Comparison of ENCODE assay signal across 1 cellular context in the genomic region with DNA sequence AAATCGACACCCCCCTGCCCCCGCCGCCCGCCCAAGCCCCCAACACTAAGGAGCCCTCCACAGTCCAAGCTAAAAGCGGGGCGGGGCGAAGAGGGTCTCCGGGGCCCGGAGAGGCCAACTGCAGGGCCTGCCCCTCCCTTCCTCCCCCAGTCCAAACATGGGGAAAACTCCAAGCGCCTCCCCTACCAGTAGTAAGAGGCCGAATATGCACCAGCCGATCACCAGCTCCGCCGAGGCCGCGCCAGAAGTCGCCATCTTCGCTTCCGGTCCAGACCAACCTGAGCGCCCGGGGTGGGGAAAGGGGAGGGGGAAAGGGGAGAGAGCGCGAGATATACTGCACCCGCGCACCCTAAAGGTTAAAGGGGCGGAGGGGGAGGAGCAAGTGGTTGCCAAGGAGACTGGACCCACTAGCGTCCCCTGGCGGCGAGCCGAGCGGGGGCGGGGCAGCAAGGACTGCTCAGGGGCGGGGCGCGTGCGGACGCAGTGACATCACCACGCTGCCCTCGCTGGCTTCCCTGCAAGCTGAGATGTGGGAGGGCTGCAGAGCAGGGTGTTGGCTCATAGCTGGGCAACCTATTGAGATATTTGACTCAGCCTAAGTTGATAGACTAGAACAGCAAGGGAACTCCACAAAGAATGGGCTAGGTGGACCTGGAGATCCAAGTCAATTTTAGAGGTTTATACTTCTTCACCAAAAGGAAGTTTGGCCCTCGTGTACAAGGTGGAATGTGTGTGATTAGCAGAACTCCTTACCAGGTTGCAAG.
TF ChIP-seq lines count a peak whose summit lies in the region.

A gene (minus strand): TSS at position 384 of the 764 bp plus-strand sequence. CDS start 129 bp downstream, at position 255.

TF ChIP-seq in HepG2, 621 proteins besides CTCF, POLR2A, EP300 and RAD21 (continued from another document and continues in another):
- TF ChIP-seq, protein P1, sequence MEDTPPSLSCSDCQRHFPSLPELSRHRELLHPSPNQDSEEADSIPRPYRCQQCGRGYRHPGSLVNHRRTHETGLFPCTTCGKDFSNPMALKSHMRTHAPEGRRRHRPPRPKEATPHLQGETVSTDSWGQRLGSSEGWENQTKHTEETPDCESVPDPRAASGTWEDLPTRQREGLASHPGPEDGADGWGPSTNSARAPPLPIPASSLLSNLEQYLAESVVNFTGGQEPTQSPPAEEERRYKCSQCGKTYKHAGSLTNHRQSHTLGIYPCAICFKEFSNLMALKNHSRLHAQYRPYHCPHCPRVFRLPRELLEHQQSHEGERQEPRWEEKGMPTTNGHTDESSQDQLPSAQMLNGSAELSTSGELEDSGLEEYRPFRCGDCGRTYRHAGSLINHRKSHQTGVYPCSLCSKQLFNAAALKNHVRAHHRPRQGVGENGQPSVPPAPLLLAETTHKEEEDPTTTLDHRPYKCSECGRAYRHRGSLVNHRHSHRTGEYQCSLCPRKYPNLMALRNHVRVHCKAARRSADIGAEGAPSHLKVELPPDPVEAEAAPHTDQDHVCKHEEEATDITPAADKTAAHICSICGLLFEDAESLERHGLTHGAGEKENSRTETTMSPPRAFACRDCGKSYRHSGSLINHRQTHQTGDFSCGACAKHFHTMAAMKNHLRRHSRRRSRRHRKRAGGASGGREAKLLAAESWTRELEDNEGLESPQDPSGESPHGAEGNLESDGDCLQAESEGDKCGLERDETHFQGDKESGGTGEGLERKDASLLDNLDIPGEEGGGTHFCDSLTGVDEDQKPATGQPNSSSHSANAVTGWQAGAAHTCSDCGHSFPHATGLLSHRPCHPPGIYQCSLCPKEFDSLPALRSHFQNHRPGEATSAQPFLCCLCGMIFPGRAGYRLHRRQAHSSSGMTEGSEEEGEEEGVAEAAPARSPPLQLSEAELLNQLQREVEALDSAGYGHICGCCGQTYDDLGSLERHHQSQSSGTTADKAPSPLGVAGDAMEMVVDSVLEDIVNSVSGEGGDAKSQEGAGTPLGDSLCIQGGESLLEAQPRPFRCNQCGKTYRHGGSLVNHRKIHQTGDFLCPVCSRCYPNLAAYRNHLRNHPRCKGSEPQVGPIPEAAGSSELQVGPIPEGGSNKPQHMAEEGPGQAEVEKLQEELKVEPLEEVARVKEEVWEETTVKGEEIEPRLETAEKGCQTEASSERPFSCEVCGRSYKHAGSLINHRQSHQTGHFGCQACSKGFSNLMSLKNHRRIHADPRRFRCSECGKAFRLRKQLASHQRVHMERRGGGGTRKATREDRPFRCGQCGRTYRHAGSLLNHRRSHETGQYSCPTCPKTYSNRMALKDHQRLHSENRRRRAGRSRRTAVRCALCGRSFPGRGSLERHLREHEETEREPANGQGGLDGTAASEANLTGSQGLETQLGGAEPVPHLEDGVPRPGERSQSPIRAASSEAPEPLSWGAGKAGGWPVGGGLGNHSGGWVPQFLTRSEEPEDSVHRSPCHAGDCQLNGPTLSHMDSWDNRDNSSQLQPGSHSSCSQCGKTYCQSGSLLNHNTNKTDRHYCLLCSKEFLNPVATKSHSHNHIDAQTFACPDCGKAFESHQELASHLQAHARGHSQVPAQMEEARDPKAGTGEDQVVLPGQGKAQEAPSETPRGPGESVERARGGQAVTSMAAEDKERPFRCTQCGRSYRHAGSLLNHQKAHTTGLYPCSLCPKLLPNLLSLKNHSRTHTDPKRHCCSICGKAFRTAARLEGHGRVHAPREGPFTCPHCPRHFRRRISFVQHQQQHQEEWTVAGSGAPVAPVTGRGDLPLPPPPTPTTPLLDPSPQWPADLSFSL (CRISPR knock-in tag; IDR thresholded peaks at IDR 0.05), result no peak
- TF ChIP-seq, protein P2, sequence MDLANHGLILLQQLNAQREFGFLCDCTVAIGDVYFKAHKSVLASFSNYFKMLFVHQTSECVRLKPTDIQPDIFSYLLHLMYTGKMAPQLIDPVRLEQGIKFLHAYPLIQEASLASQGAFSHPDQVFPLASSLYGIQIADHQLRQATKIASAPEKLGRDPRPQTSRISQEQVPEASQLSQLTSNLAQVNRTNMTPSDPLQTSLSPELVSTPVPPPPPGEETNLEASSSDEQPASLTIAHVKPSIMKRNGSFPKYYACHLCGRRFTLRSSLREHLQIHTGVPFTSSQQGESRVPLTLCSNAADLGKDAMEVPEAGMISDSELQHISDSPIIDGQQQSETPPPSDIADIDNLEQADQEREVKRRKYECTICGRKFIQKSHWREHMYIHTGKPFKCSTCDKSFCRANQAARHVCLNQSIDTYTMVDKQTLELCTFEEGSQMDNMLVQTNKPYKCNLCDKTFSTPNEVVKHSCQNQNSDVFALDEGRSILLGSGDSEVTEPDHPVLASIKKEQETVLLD (CRISPR knock-in tag; IDR thresholded peaks at IDR 0.05; ENCODE audit: low read depth), result no peak
- 0 out of 2 replicates have a peak, but pooled peaks have one; percentile 53 for TF ChIP-seq KLF12 (CRISPR knock-in tag; IDR thresholded peaks at IDR 0.05; ENCODE audit: borderline replicate concordance)
- peak; percentile 56 for TF ChIP-seq ZMAT3 (CRISPR knock-in tag; conservative IDR thresholded peaks at IDR 0.05)
- no peak for TF ChIP-seq TOPORS (CRISPR knock-in tag; IDR thresholded peaks at IDR 0.05)
- no peak for TF ChIP-seq ZNF260 (CRISPR knock-in tag; IDR thresholded peaks at IDR 0.05; ENCODE audit: borderline replicate concordance, low read depth)
- TF ChIP-seq, protein P3, sequence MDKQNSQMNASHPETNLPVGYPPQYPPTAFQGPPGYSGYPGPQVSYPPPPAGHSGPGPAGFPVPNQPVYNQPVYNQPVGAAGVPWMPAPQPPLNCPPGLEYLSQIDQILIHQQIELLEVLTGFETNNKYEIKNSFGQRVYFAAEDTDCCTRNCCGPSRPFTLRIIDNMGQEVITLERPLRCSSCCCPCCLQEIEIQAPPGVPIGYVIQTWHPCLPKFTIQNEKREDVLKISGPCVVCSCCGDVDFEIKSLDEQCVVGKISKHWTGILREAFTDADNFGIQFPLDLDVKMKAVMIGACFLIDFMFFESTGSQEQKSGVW (CRISPR knock-in tag; IDR thresholded peaks at IDR 0.05; ENCODE audit: borderline replicate concordance), result no peak
- no peak for TF ChIP-seq ZNF589 (CRISPR knock-in tag; conservative IDR thresholded peaks at IDR 0.05)
- TF ChIP-seq ZNF878 (CRISPR knock-in tag; IDR thresholded peaks at IDR 0.05), result no peak
- 0 out of 2 replicates have a peak, but pooled peaks have one; percentile 39 for TF ChIP-seq PHF21A (CRISPR knock-in tag; IDR thresholded peaks at IDR 0.05)
- 0 out of 2 replicates have a peak, but pooled peaks have one; percentile 30 for TF ChIP-seq ZNF501 (CRISPR knock-in tag; IDR thresholded peaks at IDR 0.05)
- TF ChIP-seq MEIS2 (CRISPR knock-in tag; IDR thresholded peaks at IDR 0.05), result peak; percentile 42; the same call in 1 of the 2 replicates
- no peak for TF ChIP-seq MAFK (conservative IDR thresholded peaks at IDR 0.05 in 1 of 2, IDR thresholded peaks at IDR 0.05 in 1 of 2; ENCODE audit: low read length in 2 of 2)
- TF ChIP-seq SUZ12 (IDR thresholded peaks at IDR 0.05; ENCODE audit: low read depth, low read length), result no peak
- peak; percentile 55 for TF ChIP-seq PHF5A (CRISPR knock-in tag; IDR thresholded peaks at IDR 0.05; ENCODE audit: low read depth, unreplicated experiment)
- peak; percentile 82; the same call in 1 of the 2 replicates for TF ChIP-seq ZSCAN9 (CRISPR knock-in tag; IDR thresholded peaks at IDR 0.05; ENCODE audit: borderline replicate concordance)
- TF ChIP-seq, protein P4, sequence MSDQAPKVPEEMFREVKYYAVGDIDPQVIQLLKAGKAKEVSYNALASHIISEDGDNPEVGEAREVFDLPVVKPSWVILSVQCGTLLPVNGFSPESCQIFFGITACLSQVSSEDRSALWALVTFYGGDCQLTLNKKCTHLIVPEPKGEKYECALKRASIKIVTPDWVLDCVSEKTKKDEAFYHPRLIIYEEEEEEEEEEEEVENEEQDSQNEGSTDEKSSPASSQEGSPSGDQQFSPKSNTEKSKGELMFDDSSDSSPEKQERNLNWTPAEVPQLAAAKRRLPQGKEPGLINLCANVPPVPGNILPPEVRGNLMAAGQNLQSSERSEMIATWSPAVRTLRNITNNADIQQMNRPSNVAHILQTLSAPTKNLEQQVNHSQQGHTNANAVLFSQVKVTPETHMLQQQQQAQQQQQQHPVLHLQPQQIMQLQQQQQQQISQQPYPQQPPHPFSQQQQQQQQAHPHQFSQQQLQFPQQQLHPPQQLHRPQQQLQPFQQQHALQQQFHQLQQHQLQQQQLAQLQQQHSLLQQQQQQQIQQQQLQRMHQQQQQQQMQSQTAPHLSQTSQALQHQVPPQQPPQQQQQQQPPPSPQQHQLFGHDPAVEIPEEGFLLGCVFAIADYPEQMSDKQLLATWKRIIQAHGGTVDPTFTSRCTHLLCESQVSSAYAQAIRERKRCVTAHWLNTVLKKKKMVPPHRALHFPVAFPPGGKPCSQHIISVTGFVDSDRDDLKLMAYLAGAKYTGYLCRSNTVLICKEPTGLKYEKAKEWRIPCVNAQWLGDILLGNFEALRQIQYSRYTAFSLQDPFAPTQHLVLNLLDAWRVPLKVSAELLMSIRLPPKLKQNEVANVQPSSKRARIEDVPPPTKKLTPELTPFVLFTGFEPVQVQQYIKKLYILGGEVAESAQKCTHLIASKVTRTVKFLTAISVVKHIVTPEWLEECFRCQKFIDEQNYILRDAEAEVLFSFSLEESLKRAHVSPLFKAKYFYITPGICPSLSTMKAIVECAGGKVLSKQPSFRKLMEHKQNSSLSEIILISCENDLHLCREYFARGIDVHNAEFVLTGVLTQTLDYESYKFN (CRISPR knock-in tag; conservative IDR thresholded peaks at IDR 0.05), result peak; percentile 62
- TF ChIP-seq ATF7-NPFF (CRISPR knock-in tag; IDR thresholded peaks at IDR 0.05; ENCODE audit: low read depth), result 0 out of 2 replicates have a peak, but pooled peaks have one; percentile 13
- TF ChIP-seq, protein P5, sequence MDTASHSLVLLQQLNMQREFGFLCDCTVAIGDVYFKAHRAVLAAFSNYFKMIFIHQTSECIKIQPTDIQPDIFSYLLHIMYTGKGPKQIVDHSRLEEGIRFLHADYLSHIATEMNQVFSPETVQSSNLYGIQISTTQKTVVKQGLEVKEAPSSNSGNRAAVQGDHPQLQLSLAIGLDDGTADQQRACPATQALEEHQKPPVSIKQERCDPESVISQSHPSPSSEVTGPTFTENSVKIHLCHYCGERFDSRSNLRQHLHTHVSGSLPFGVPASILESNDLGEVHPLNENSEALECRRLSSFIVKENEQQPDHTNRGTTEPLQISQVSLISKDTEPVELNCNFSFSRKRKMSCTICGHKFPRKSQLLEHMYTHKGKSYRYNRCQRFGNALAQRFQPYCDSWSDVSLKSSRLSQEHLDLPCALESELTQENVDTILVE (CRISPR knock-in tag; IDR thresholded peaks at IDR 0.05), result 0 out of 2 replicates have a peak, but pooled peaks have one; percentile 29
- TF ChIP-seq, protein P6, sequence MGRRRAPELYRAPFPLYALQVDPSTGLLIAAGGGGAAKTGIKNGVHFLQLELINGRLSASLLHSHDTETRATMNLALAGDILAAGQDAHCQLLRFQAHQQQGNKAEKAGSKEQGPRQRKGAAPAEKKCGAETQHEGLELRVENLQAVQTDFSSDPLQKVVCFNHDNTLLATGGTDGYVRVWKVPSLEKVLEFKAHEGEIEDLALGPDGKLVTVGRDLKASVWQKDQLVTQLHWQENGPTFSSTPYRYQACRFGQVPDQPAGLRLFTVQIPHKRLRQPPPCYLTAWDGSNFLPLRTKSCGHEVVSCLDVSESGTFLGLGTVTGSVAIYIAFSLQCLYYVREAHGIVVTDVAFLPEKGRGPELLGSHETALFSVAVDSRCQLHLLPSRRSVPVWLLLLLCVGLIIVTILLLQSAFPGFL (CRISPR knock-in tag; IDR thresholded peaks at IDR 0.05), result no peak
- TF ChIP-seq NONO (IDR thresholded peaks at IDR 0.05), result no peak
- peak; percentile 61; the same call in 1 of the 2 replicates for TF ChIP-seq NONO (CRISPR knock-in tag; conservative IDR thresholded peaks at IDR 0.05)
- TF ChIP-seq MAZ (IDR thresholded peaks at IDR 0.05; ENCODE audit: borderline replicate concordance, low read depth, low read length), result peak; percentile 98
- peak; percentile 78 for TF ChIP-seq MAZ (CRISPR knock-in tag; IDR thresholded peaks at IDR 0.05; ENCODE audit: low read depth)
- TF ChIP-seq HCFC1 (IDR thresholded peaks at IDR 0.05; ENCODE audit: low read depth, low read length), result peak; percentile 40
- peak; percentile 45; the same call in 1 of the 2 replicates for TF ChIP-seq ZNF556 (CRISPR knock-in tag; IDR thresholded peaks at IDR 0.05; ENCODE audit: borderline replicate concordance)
- TF ChIP-seq, protein P7, sequence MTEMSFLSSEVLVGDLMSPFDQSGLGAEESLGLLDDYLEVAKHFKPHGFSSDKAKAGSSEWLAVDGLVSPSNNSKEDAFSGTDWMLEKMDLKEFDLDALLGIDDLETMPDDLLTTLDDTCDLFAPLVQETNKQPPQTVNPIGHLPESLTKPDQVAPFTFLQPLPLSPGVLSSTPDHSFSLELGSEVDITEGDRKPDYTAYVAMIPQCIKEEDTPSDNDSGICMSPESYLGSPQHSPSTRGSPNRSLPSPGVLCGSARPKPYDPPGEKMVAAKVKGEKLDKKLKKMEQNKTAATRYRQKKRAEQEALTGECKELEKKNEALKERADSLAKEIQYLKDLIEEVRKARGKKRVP (CRISPR knock-in tag; IDR thresholded peaks at IDR 0.05), result 0 out of 4 replicates have a peak, but pooled peaks of 1 of the 2 experiments have one; percentile 29
- 0 out of 2 replicates have a peak, but pooled peaks have one; percentile 42 for TF ChIP-seq ZNF605 (CRISPR knock-in tag; IDR thresholded peaks at IDR 0.05)
- TF ChIP-seq ZFY (CRISPR knock-in tag; IDR thresholded peaks at IDR 0.05), result peak; percentile 68
- TF ChIP-seq, protein P8, sequence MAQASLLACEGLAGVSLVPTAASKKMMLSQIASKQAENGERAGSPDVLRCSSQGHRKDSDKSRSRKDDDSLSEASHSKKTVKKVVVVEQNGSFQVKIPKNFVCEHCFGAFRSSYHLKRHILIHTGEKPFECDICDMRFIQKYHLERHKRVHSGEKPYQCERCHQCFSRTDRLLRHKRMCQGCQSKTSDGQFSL (CRISPR knock-in tag; IDR thresholded peaks at IDR 0.05), result peak; percentile 53; the same call in 1 of the 2 replicates
- TF ChIP-seq, protein P9, sequence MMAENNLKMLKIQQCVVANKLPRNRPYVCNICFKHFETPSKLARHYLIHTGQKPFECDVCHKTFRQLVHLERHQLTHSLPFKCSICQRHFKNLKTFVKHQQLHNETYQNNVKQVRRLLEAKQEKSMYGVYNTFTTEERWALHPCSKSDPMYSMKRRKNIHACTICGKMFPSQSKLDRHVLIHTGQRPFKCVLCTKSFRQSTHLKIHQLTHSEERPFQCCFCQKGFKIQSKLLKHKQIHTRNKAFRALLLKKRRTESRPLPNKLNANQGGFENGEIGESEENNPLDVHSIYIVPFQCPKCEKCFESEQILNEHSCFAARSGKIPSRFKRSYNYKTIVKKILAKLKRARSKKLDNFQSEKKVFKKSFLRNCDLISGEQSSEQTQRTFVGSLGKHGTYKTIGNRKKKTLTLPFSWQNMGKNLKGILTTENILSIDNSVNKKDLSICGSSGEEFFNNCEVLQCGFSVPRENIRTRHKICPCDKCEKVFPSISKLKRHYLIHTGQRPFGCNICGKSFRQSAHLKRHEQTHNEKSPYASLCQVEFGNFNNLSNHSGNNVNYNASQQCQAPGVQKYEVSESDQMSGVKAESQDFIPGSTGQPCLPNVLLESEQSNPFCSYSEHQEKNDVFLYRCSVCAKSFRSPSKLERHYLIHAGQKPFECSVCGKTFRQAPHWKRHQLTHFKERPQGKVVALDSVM (CRISPR knock-in tag; IDR thresholded peaks at IDR 0.05), result no peak
- TF ChIP-seq ZNF12 (CRISPR knock-in tag; IDR thresholded peaks at IDR 0.05), result no peak
